In genomic region chr1:113835686-113836290, GRCh38 we compare ENCODE assay signal across 8 cellular contexts. TPM values are rescaled to one million over a fixed set of nuclear protein-coding genes. Genes with fewer than 3 reads are reported as not detected.
DNase-seq lines count a peak whose midpoint lies in the region; ATAC-seq and TF ChIP-seq lines count a peak whose summit lies in the region.

No MANE protein-coding gene starts in this region.

- no peak overlapping the region for H2AFZ ChIP-seq in hepatocyte

- ATAC-seq in thoracic aorta (ENCODE audit: insufficient number of reproducible peaks, low FRiP score, low read depth) (no peak), HG03378 (IDR thresholded peaks at IDR 0.05; ENCODE audit: unreplicated experiment) (no peak), GM18861 (IDR thresholded peaks at IDR 0.05; ENCODE audit: unreplicated experiment) (no peak)

- H3K4me2 ChIP-seq in hepatocyte: no peak overlapping the region

- no peaks in the 10 kb centered on the region for H3K27me3 ChIP-seq in adipocyte (replicated peaks; ENCODE audit: control insufficient read depth, insufficient read depth, low read length)
- H3K27me3 ChIP-seq in hepatocyte: peaks cover 6% of the 10 kb centered on the region
- H3K27me3 ChIP-seq in thoracic aorta (replicated peaks; ENCODE audit: insufficient read depth): no peaks in the 10 kb centered on the region

- no peaks in the 10 kb centered on the region for H3K9me3 ChIP-seq in adipocyte (ENCODE audit: control insufficient read depth, low read length)
- no peaks in the 10 kb centered on the region for H3K9me3 ChIP-seq in hepatocyte (ENCODE audit: low read depth)
- no peaks in the 10 kb centered on the region for H3K9me3 ChIP-seq in thoracic aorta

- DNase-seq in DMS 273 treated with DMSO at 0.1 percent for 48 hours (lab: John Stamatoyannopoulos, UW) (peak; percentile 6), NCI-H146 treated with DMSO at 0.1 percent for 48 hours (lab: John Stamatoyannopoulos, UW; ENCODE audit: unreplicated experiment) (peak; percentile 25), adipocyte (ENCODE audit: low read depth) (peak; percentile 88), hepatocyte (ENCODE audit: low spot score) (peak; percentile 68), thoracic aorta (ENCODE audit: low spot score) (no peak)

- 28% methylated on average over 4 of the region's 4 CpGs for WGBS in hepatocyte (ENCODE audit: low lambda C conversion rate, missing lambda C conversion rate)

- H3K27ac ChIP-seq in 22Rv1 (no peak overlapping the region), hepatocyte (no peak overlapping the region), thoracic aorta (no peak overlapping the region)

- H3K9ac ChIP-seq in adipocyte (ENCODE audit: low read length): no peak overlapping the region

- H3K79me2 ChIP-seq in hepatocyte: no peaks in the 10 kb centered on the region

- H4K20me1 ChIP-seq in hepatocyte (ENCODE audit: insufficient read depth, poor library complexity, severe bottlenecking): no peaks in the 10 kb centered on the region

- H3K4me3 ChIP-seq in adipocyte (ENCODE audit: low read length) (no peak overlapping the region), hepatocyte (no peak overlapping the region), thoracic aorta (no peak overlapping the region)

- TF ChIP-seq CTCF in 22Rv1 (IDR thresholded peaks at IDR 0.05) (peak; percentile 81), hepatocyte (IDR thresholded peaks at IDR 0.05; ENCODE audit: poor library complexity) (peak; percentile 71), thoracic aorta (IDR thresholded peaks at IDR 0.05) (peak; percentile 62)

- no peaks in the 10 kb centered on the region for H3K4me1 ChIP-seq in adipocyte (ENCODE audit: control insufficient read depth, insufficient read depth, low read length)
- H3K4me1 ChIP-seq in hepatocyte (ENCODE audit: insufficient read depth): no peaks in the 10 kb centered on the region
- H3K4me1 ChIP-seq in thoracic aorta (ENCODE audit: control insufficient read depth in 1 of 2, low read depth in 2 of 2): no peaks in the 10 kb centered on the region

- H3K36me3 ChIP-seq in adipocyte (ENCODE audit: control insufficient read depth, insufficient read depth, low read length, severe bottlenecking) (no peaks in the 10 kb centered on the region), hepatocyte (replicated peaks; ENCODE audit: insufficient read depth, low read depth) (no peaks in the 10 kb centered on the region), thoracic aorta (no peaks in the 10 kb centered on the region)

- no peaks in the 10 kb centered on the region for H3K9me2 ChIP-seq in hepatocyte (replicated peaks; ENCODE audit: insufficient read depth)

RNA-seq across cellular contexts. Expression of gene RSBN1, which starts 23.5 kb away (rescaled TPM):
- total RNA-seq in hepatocyte: 20.3 and 21.8 TPM in 2 replicates
- 10.2 and 12.8 TPM in 2 replicates for polyA plus RNA-seq in hepatocyte
- 10 to 100 TPM; 16.1 to 23.5 TPM for total RNA-seq in thoracic aorta

RNA-seq across cellular contexts. Expression of gene PTPN22, which starts 35.7 kb away (rescaled TPM):
- total RNA-seq in hepatocyte: 0.17 TPM in 1 of 2 replicates, not detected in the other
- polyA plus RNA-seq in hepatocyte: 0.47 TPM in 1 of 2 replicates, not detected in the other
- 1 to 10 TPM; 6.6 to 8.1 TPM for total RNA-seq in thoracic aorta

RNA-seq across cellular contexts. Expression of gene BCL2L15, which starts 51.6 kb away (rescaled TPM):
- total RNA-seq in hepatocyte (0.80 and 3.0 TPM in 2 replicates), thoracic aorta (1 to 10 TPM in 1 of 2 donors, under 1 TPM in 1; 0.14 to 1.7 TPM)
- polyA plus RNA-seq in hepatocyte: 0.66 and 0.84 TPM in 2 replicates
